ENCODE assay signal across 1 cellular context in the genomic region with DNA sequence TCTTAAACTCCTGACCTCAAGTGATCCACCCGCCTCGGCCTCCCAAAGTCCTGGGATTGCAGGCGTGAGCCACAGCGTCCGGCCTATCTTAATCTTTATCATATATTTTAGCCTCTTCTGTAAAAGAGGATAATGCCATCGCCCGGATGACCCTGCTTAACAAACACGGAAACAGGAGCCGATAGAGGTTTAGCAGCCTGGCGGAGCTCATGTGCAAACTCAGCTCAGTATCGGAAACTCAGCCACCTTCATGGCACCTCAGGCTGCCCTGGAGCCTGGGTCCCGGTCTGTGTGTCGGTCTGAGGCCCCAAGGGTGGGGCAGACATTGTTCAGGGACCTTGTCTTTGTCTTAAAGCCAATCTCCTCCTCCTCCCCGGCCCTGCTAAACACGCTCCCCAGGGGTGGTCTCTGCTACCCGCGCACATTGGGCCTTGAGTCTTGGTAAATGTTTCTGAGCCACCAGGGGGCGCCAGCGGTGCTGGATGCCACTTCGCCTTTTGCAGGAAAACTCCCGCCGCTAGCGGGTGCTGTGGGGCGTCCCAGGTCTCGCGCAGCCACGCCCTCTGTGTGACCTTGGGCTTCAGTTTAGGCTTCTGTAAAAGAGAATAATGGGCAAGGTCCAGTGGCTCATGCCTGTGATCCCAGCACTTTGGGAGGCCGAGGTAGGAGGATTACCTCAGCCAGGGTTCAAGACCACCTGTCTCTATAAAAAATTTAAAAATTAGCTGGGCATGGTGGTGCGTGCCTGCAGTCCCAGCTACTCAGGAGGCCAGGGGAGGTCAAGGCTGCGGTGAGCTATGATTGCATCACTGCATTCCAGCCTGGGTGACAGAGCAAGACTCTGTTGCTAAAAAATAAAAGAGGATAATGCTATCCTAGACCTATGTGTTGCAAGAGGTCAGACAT.
TF ChIP-seq lines count a peak whose summit lies in the region.

No MANE protein-coding gene starts in this region.

TF ChIP-seq in SK-N-SH treated with all-trans-retinoic acid at 6 μM for 48 hours, 23 proteins besides CTCF, POLR2A, EP300 and RAD21 (continued from another document):
- no peak for TF ChIP-seq ZNF70 (CRISPR knock-in tag; IDR thresholded peaks at IDR 0.05)
- no peak for TF ChIP-seq CSDC2 (CRISPR knock-in tag; IDR thresholded peaks at IDR 0.05)
